ENCODE assay signal across 19 cellular contexts in the genomic region with DNA sequence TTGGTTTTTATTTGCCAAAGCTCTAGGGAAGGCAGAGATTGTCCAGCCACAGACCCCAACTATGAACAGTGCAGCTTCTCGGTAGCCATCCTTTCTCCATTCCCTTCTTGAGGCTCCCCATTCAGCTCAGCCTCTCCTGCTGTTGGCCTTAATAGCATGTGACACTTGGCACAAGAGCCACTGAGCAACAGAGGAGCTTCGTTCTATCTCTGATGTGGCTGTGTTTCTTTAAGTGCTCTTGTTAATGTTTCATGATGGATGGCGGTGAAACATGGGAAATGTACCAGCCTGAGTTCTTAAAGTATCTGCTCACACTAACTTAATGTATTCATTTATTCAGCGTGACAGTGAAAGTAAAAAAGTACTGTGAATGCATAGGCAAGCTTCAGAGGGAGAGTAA. TPM values are rescaled to one million over a fixed set of nuclear protein-coding genes. Genes with fewer than 3 reads are reported as not detected.
DNase-seq lines count a peak whose midpoint lies in the region; ATAC-seq and TF ChIP-seq lines count a peak whose summit lies in the region.
"Had no signal": no experiment of that assay in that cellular context is flagged by ENCODE, and none has a peak within 500 bp of the region (broad histone marks: within the 10 kb centered on the region; RNA-seq: fewer than 3 reads in every experiment).

No MANE protein-coding gene starts in this region.

- H3K27ac Mint-ChIP-seq in GM23338 (no peak overlapping the region), brain (peak overlapping the region in 4 of 5 experiments; percentile 48 to 96 (median 56))
- H3K27ac Mint-ChIP-seq: CD8-positive, alpha-beta memory T cell had no signal

- H3K4ac ChIP-seq in mesenchymal stem cell (ENCODE audit: low read depth in 1 of 2, low read length in 2 of 2) = no peak overlapping the region

- no peak overlapping the region for H3K4me2 ChIP-seq in GM23338
- H3K4me2 ChIP-seq in mesenchymal stem cell (ENCODE audit: low read length, poor library complexity, severe bottlenecking) = no peak overlapping the region
- H3K4me2 ChIP-seq: KMS-11 had no signal

- H3K27me3 ChIP-seq in GM23338 (ENCODE audit: insufficient read depth) (no peaks in the 10 kb centered on the region), rectal smooth muscle tissue (ENCODE audit: control insufficient read depth, insufficient read depth, low read length) (no peaks in the 10 kb centered on the region), mesenchymal stem cell (ENCODE audit: control insufficient read depth in 1 of 2, insufficient read depth in 1 of 2, low read length in 2 of 2) (no peaks in the 10 kb centered on the region), Peyer's patch (no peaks in the 10 kb centered on the region)
- H3K27me3 ChIP-seq: SJSA1 had no signal

- H3K14ac ChIP-seq in mesenchymal stem cell (ENCODE audit: low read length in 2 of 2) = no peak overlapping the region

- no peaks in the 10 kb centered on the region for H3F3A ChIP-seq in GM23338 (replicated peaks; ENCODE audit: low read depth)

- no peak overlapping the region for H2BK15ac ChIP-seq in mesenchymal stem cell (ENCODE audit: low read depth, poor library complexity, severe bottlenecking)

- TF ChIP-seq POLR2A in Peyer's patch (IDR thresholded peaks at IDR 0.05) = no peak

- no peak overlapping the region for H3K23ac ChIP-seq in mesenchymal stem cell (ENCODE audit: low read length in 2 of 2)

- H4K91ac ChIP-seq in mesenchymal stem cell (ENCODE audit: low read length) = no peak overlapping the region

- no peak overlapping the region for H2BK5ac ChIP-seq in mesenchymal stem cell (ENCODE audit: low read depth, low read length, poor library complexity, severe bottlenecking)

- no peak overlapping the region for H3K27ac ChIP-seq in GM23338 (ENCODE audit: low read depth)
- peak overlapping the region; percentile 55 for H3K27ac ChIP-seq in rectal smooth muscle tissue (ENCODE audit: low read depth, low read length)
- no peak overlapping the region for H3K27ac ChIP-seq in mesenchymal stem cell (ENCODE audit: low read length, poor library complexity, severe bottlenecking)
- no peak overlapping the region for H3K27ac ChIP-seq in Peyer's patch
- H3K27ac ChIP-seq: C4-2B, KMS-11, SJSA1 had no signal

- H3K4me3 ChIP-seq in GM23338 (no peak overlapping the region), rectal smooth muscle tissue (ENCODE audit: low read length) (no peak overlapping the region), mesenchymal stem cell (ENCODE audit: insufficient read depth in 1 of 2, low read depth in 1 of 2, low read length in 2 of 2) (no peak overlapping the region), Peyer's patch (no peak overlapping the region)
- H3K4me3 ChIP-seq: GM12878, SJSA1 had no signal

- H3K9ac ChIP-seq in rectal smooth muscle tissue (ENCODE audit: low read length) (no peak overlapping the region), mesenchymal stem cell (ENCODE audit: low read length) (no peak overlapping the region)
- H3K9ac ChIP-seq: KMS-11 had no signal

- in situ Hi-C loops in Caki2 (cut with HindIII; ENCODE audit: low pct_unique_long_range_greater_than_20kb, low sequenced_read_pairs) = no loop called here

- no peak for ATAC-seq in GM23338
- ATAC-seq in HG03521 (IDR thresholded peaks at IDR 0.05; ENCODE audit: unreplicated experiment) = no peak
- ATAC-seq: GM12878 had no signal

- no peaks in the 10 kb centered on the region for H3K9me2 ChIP-seq in GM23338 (ENCODE audit: insufficient read depth)

- H3K4me3 Mint-ChIP-seq in GM23338 = no peak overlapping the region
- H3K4me3 Mint-ChIP-seq in brain = peak overlapping the region in 2 of 5 experiments; percentile 4 to 5
- H3K4me3 Mint-ChIP-seq: CD8-positive, alpha-beta memory T cell had no signal

- no peak overlapping the region for H3K18ac ChIP-seq in mesenchymal stem cell (ENCODE audit: low read depth in 1 of 2, low read length in 2 of 2)

- no peaks in the 10 kb centered on the region; the same call in 2 of the 3 replicates for H3K9me3 Mint-ChIP-seq in GM23338
- H3K9me3 Mint-ChIP-seq in brain = peaks cover 0 to 6% (median 3%) of the 10 kb centered on the region in 5 experiments
- H3K9me3 Mint-ChIP-seq: CD8-positive, alpha-beta memory T cell had no signal

- H3K79me1 ChIP-seq in mesenchymal stem cell (replicated peaks; ENCODE audit: low read length, poor library complexity, severe bottlenecking) = peaks cover 2% of the 10 kb centered on the region

- no peak overlapping the region for H2BK12ac ChIP-seq in mesenchymal stem cell (ENCODE audit: low read length in 2 of 2)

- H2AFZ ChIP-seq in GM23338 = peak overlapping the region; percentile 5; the same call in 1 of the 2 replicates
- H2AFZ ChIP-seq in mesenchymal stem cell (ENCODE audit: low read depth, low read length) = no peak overlapping the region

- no peaks in the 10 kb centered on the region for H3K4me1 ChIP-seq in GM23338 (ENCODE audit: insufficient read depth)
- peaks cover 10% of the 10 kb centered on the region for H3K4me1 ChIP-seq in rectal smooth muscle tissue (ENCODE audit: control insufficient read depth, insufficient read depth, low read length)
- peaks cover 3% of the 10 kb centered on the region for H3K4me1 ChIP-seq in mesenchymal stem cell (ENCODE audit: control insufficient read depth, insufficient read depth, low read depth, low read length)
- no peaks in the 10 kb centered on the region for H3K4me1 ChIP-seq in Peyer's patch
- H3K4me1 ChIP-seq: SJSA1 had no signal

- TF ChIP-seq CTCF in GM23338 (conservative IDR thresholded peaks at IDR 0.05; ENCODE audit: low read depth in 2 of 2) (no peak), brain (conservative IDR thresholded peaks at IDR 0.05) (no peak), Peyer's patch (IDR thresholded peaks at IDR 0.05) (no peak)

- no peaks in the 10 kb centered on the region for H4K20me1 ChIP-seq in GM23338 (replicated peaks; ENCODE audit: insufficient read depth)

- H2BK120ac ChIP-seq in mesenchymal stem cell (ENCODE audit: low read depth, low read length) = no peak overlapping the region

- H3K9me3 ChIP-seq in mesenchymal stem cell (ENCODE audit: control insufficient read depth, low read length) (no peaks in the 10 kb centered on the region), Peyer's patch (no peaks in the 10 kb centered on the region)
- H3K9me3 ChIP-seq: SJSA1 had no signal

- H3K36me3 ChIP-seq in GM23338 (ENCODE audit: insufficient read depth) (no peaks in the 10 kb centered on the region), rectal smooth muscle tissue (ENCODE audit: control insufficient read depth, insufficient read depth, low read length) (no peaks in the 10 kb centered on the region), mesenchymal stem cell (ENCODE audit: control insufficient read depth in 1 of 2, insufficient read depth in 2 of 2, low read depth in 1 of 2, low read length in 2 of 2) (no peaks in the 10 kb centered on the region), Peyer's patch (no peaks in the 10 kb centered on the region)
- H3K36me3 ChIP-seq: SJSA1 had no signal

- H3K4me1 Mint-ChIP-seq in GM23338 (no peaks in the 10 kb centered on the region; the same call in 2 of the 3 replicates), brain (peaks cover 33% of the 10 kb centered on the region)
- H3K4me1 Mint-ChIP-seq: CD8-positive, alpha-beta memory T cell had no signal

- no peaks in the 10 kb centered on the region for H3K79me2 ChIP-seq in GM23338 (replicated peaks; ENCODE audit: insufficient read depth)

- H3K36me3 Mint-ChIP-seq in GM23338 (ENCODE audit: low read depth) (no peaks in the 10 kb centered on the region), brain (no peaks in the 10 kb centered on the region)

- DNase-seq in Caki2 (ENCODE audit: low read depth) = peak; percentile 57
- no peak for DNase-seq in GM23338 (ENCODE audit: low spot score)
- DNase-seq in mesenchymal stem cell = no peak
- no peak for DNase-seq in islet precursor cell
- DNase-seq in Peyer's patch = no peak
- DNase-seq: CD8-positive, alpha-beta memory T cell; IMR-90; MV-4-11; NCI-H1105 treated with DMSO at 0.1 percent for 48 hours; NCI-H2227 treated with DMSO at 0.1 percent for 48 hours; NCI-H510A; NCI-H748 treated with DMSO at 0.1 percent for 48 hours had no signal

- H3K27me3 Mint-ChIP-seq in GM23338 (ENCODE audit: insufficient read depth, low read depth, poor library complexity) = no peaks in the 10 kb centered on the region
- H3K27me3 Mint-ChIP-seq in brain = peaks cover 8% of the 10 kb centered on the region

- no peak overlapping the region for H4K8ac ChIP-seq in mesenchymal stem cell (ENCODE audit: low read length)

- H2AK5ac ChIP-seq in mesenchymal stem cell (ENCODE audit: low read length, severe bottlenecking) = no peak overlapping the region

- whole genome bisulfite sequencing in mesenchymal stem cell = 73% methylated on average over 2 of the region's 4 CpGs

TF ChIP-seq in GM23338, 12 proteins besides CTCF, POLR2A, EP300 and RAD21 (continues in another document):
- TF ChIP-seq EZH2phosphoT487 (IDR thresholded peaks at IDR 0.05; ENCODE audit: unreplicated experiment) = no peak

RNA-seq across cellular contexts. Expression of a gene that starts 59.7 kb away (rescaled TPM):
- 6.9 and 32.9 TPM in 2 replicates for total RNA-seq in Caki2 (2014; rRNA removed; shearing (Covaris generic); ENCODE audit: low replicate concordance)
- total RNA-seq in GM23338 (2014; rRNA removed; shearing (Covaris generic)) = 42.3 and 45.0 TPM in 2 replicates
- 23.4 and 26.0 TPM in 2 replicates for polyA plus RNA-seq in GM23338 (2016; fragmentation: Nextera tagmentation; extraction: Ambion mirVana)
- 5.8 TPM for polyA plus RNA-seq in brain (ENCODE audit: insufficient read depth, low read depth, low replicate concordance)
- polyA plus RNA-seq in mesenchymal stem cell (2013, experiment 1 of 2) = 3.2 TPM
- polyA plus RNA-seq in mesenchymal stem cell (2013, experiment 2 of 2) = 3.0 TPM
- 10 to 100 TPM in 3 of 4 donors, 1 to 10 TPM in 1; 6.0 to 48.7 (median 20.1) TPM for total RNA-seq in Peyer's patch
